Comparison of ENCODE assay signal across 9 cellular contexts in genomic region chr12:117685115-117685926, GRCh38.
DNase-seq lines count a peak whose midpoint lies in the region; ATAC-seq and TF ChIP-seq lines count a peak whose summit lies in the region.
"Had no signal": no experiment of that assay in that cellular context is flagged by ENCODE, and none has a peak within 500 bp of the region (broad histone marks: within the 10 kb centered on the region; RNA-seq: fewer than 3 reads in every experiment).

No MANE protein-coding gene starts in this region.

- no peaks in the 10 kb centered on the region for H3K9me3 ChIP-seq in mesodermal cell (ENCODE audit: control insufficient read depth, low read length)

- ATAC-seq in GM21390 (IDR thresholded peaks at IDR 0.05; ENCODE audit: unreplicated experiment) (no peak), GM18909 (IDR thresholded peaks at IDR 0.05; ENCODE audit: poor library complexity, unreplicated experiment) (no peak)
- ATAC-seq: stimulated activated naive CD8-positive, alpha-beta T cell treated with anti-CD3 and anti-CD28 coated beads, Interleukin-15, amount 100 ng/mL, for 72 hours had no signal

- H3K36me3 ChIP-seq in mesodermal cell (ENCODE audit: control insufficient read depth, insufficient read depth, low read length), result no peaks in the 10 kb centered on the region

- H3K4me1 ChIP-seq in mesodermal cell (ENCODE audit: control insufficient read depth, insufficient read depth, low read length, poor library complexity, severe bottlenecking), result peaks cover 35% of the 10 kb centered on the region

- in situ Hi-C loops in astrocyte of the spinal cord (cut with HindIII; ENCODE audit: low sequenced_read_pairs), result no loop called here

- peak; percentile 3 for TF ChIP-seq CTCF in astrocyte of the spinal cord (IDR thresholded peaks at IDR 0.05; ENCODE audit: low read depth, low read length)

- H3K4me3 ChIP-seq in astrocyte of the spinal cord (ENCODE audit: low read depth, low read length) (no peak overlapping the region), mesodermal cell (ENCODE audit: extremely low read depth, insufficient read depth, low read length, poor library complexity, severe bottlenecking) (no peak overlapping the region)

- 83 to 87% methylated on average over 11 to 12 of the region's 13 CpGs for WGBS in mesodermal cell (ENCODE audit: insufficient coverage in 2 of 2), 2 experiments

- DNase-seq in AG20443 (ENCODE audit: low spot score), result peak; percentile 81
- peak; percentile 97 for DNase-seq in M059J (ENCODE audit: low read depth)
- peak; percentile 83 for DNase-seq in astrocyte of the spinal cord (ENCODE audit: low read depth, low spot score)
- no peak for DNase-seq in activated naive CD4-positive, alpha-beta T cell (lab: John Stamatoyannopoulos, UW)
- DNase-seq in stimulated activated CD4-positive, alpha-beta T cell treated with anti-CD3 and anti-CD28 coated beads, Interleukin-2, amount 100 ng/mL, for 48 hours, result no peak
- DNase-seq: stimulated activated naive CD8-positive, alpha-beta T cell treated with anti-CD3 and anti-CD28 coated beads, Interleukin-15, amount 100 ng/mL, for 72 hours had no signal

- H3K27ac ChIP-seq in mesodermal cell (ENCODE audit: low read depth, low read length, severe bottlenecking), result peak overlapping the region; percentile 77

Comparison
In these comparisons a context has a peak if more than half of its experiments do, and no peak if none do; other contexts are left out.
1. DNase-seq: peak in AG20443 (single experiment), M059J (single experiment) and astrocyte of the spinal cord (single experiment); none in activated naive CD4-positive, alpha-beta T cell (0 of 4) and stimulated activated CD4-positive, alpha-beta T cell treated with anti-CD3 and anti-CD28 coated beads, Interleukin-2, amount 100 ng/mL, for 48 hours (0 of 2).